ENCODE assay signal across 8 cellular contexts in genomic region chr2:239223330-239224248, GRCh38.
DNase-seq lines count a peak whose midpoint lies in the region; ATAC-seq and TF ChIP-seq lines count a peak whose summit lies in the region.

No MANE protein-coding gene starts in this region.

- peaks cover 74% of the 10 kb centered on the region for H3K4me1 Mint-ChIP-seq in activated naive CD8-positive, alpha-beta T cell treated with anti-CD3 and anti-CD28 coated beads, Interleukin-2, amount 50 U/mL, for 24 hours
- peaks cover 63% of the 10 kb centered on the region for H3K4me1 Mint-ChIP-seq in HFFc6 (ENCODE audit: low read depth)

- no peak for ATAC-seq in activated naive CD8-positive, alpha-beta T cell treated with anti-CD3 and anti-CD28 coated beads, Interleukin-2, amount 50 U/mL, for 24 hours
- peak; percentile 23 for ATAC-seq in left ventricle myocardium superior

- H3K27ac Mint-ChIP-seq in activated naive CD8-positive, alpha-beta T cell treated with anti-CD3 and anti-CD28 coated beads, Interleukin-2, amount 50 U/mL, for 24 hours: peak overlapping the region; percentile 68
- H3K27ac Mint-ChIP-seq in HFFc6: no peak overlapping the region

- peak overlapping the region; percentile 41 for H3K9ac ChIP-seq in rectal smooth muscle tissue (ENCODE audit: low read length)

- H3K36me3 Mint-ChIP-seq in activated naive CD8-positive, alpha-beta T cell treated with anti-CD3 and anti-CD28 coated beads, Interleukin-2, amount 50 U/mL, for 24 hours (ENCODE audit: low read depth): peaks cover 2% of the 10 kb centered on the region
- no peaks in the 10 kb centered on the region for H3K36me3 Mint-ChIP-seq in HFFc6 (ENCODE audit: low read depth)

- intact Hi-C loops in left ventricle myocardium superior (cut with micrococcal nuclease): no loop called here

- peak overlapping the region; percentile 44 for H3K27ac ChIP-seq in C4-2B
- peak overlapping the region; percentile 81 for H3K27ac ChIP-seq in rectal smooth muscle tissue (ENCODE audit: low read depth, low read length)

- no peaks in the 10 kb centered on the region for H3K27me3 ChIP-seq in rectal smooth muscle tissue (ENCODE audit: control insufficient read depth, insufficient read depth, low read length)

- DNase-seq in activated naive CD8-positive, alpha-beta T cell treated with anti-CD3 and anti-CD28 coated beads, Interleukin-2, amount 50 U/mL, for 24 hours: no peak
- DNase-seq in left ventricle myocardium superior (peak; percentile 65), retina (no peak), NCI-H524 (lab: John Stamatoyannopoulos, UW) (no peak), HFFc6 (no peak)
- no peak for DNase-seq in effector CD8-positive, alpha-beta T cell (lab: John Stamatoyannopoulos, UW)

- no peak overlapping the region for H3K4me3 Mint-ChIP-seq in activated naive CD8-positive, alpha-beta T cell treated with anti-CD3 and anti-CD28 coated beads, Interleukin-2, amount 50 U/mL, for 24 hours
- no peak overlapping the region for H3K4me3 Mint-ChIP-seq in HFFc6

- TF ChIP-seq CTCF in C4-2B (conservative IDR thresholded peaks at IDR 0.05) (no peak), HFFc6 (IDR thresholded peaks at IDR 0.05) (no peak)

- no peaks in the 10 kb centered on the region for H3K27me3 Mint-ChIP-seq in activated naive CD8-positive, alpha-beta T cell treated with anti-CD3 and anti-CD28 coated beads, Interleukin-2, amount 50 U/mL, for 24 hours
- peaks cover 3% of the 10 kb centered on the region for H3K27me3 Mint-ChIP-seq in HFFc6 (ENCODE audit: insufficient read depth)

- H3K9me3 Mint-ChIP-seq in activated naive CD8-positive, alpha-beta T cell treated with anti-CD3 and anti-CD28 coated beads, Interleukin-2, amount 50 U/mL, for 24 hours: no peaks in the 10 kb centered on the region
- H3K9me3 Mint-ChIP-seq in HFFc6: no peaks in the 10 kb centered on the region

- peak overlapping the region; percentile 35 for H3K4me3 ChIP-seq in rectal smooth muscle tissue (ENCODE audit: low read length)

- peaks cover 63% of the 10 kb centered on the region for H3K4me1 ChIP-seq in rectal smooth muscle tissue (ENCODE audit: control insufficient read depth, insufficient read depth, low read length)

- no peaks in the 10 kb centered on the region for H3K36me3 ChIP-seq in rectal smooth muscle tissue (ENCODE audit: control insufficient read depth, insufficient read depth, low read length)
